8 cellular contexts compared by ENCODE assay signal in genomic region chr4:121656269-121656641, GRCh38. TPM values are rescaled to one million over a fixed set of nuclear protein-coding genes. Genes with fewer than 3 reads are reported as not detected.
A peak's percentile ranks its signal among the peaks of the same experiment; 100 is the strongest.
DNase-seq lines count a peak whose midpoint lies in the region; ATAC-seq, FAIRE-seq and TF ChIP-seq lines count a peak whose summit lies in the region.

No MANE protein-coding gene starts in this region.

- no peak for TF ChIP-seq POLR2A in H1 (IDR thresholded peaks at IDR 0.05; ENCODE audit: control extremely low read depth in 1 of 2, low read depth in 2 of 2, low read length in 2 of 2)

- no peak overlapping the region for H3K23ac ChIP-seq in H1 (ENCODE audit: insufficient read length)

- H3K18ac ChIP-seq in H1 (ENCODE audit: extremely low read depth, low read length): no peak overlapping the region

- H3K56ac ChIP-seq in H1 (replicated peaks; ENCODE audit: insufficient read length, low read depth, low read length): no peak overlapping the region

- H4K5ac ChIP-seq in H1 (ENCODE audit: insufficient read length, low read depth, low read length): no peak overlapping the region

- H3K27ac ChIP-seq in Panc1 (ENCODE audit: low read length) (no peak overlapping the region), H1 (ENCODE audit: low read depth, low read length) (no peak overlapping the region)

- H3K27me3 ChIP-seq in Panc1 (ENCODE audit: control insufficient read depth, insufficient read depth, low read length): no peaks in the 10 kb centered on the region
- no peaks in the 10 kb centered on the region for H3K27me3 ChIP-seq in H1 (replicated peaks in 1 of 4; ENCODE audit: control insufficient read depth in 3 of 4, extremely low read depth in 1 of 4, insufficient read depth in 3 of 4, low read length in 3 of 4)

- TF ChIP-seq EP300 in H1 (IDR thresholded peaks at IDR 0.05; ENCODE audit: borderline replicate concordance in 1 of 2, low read depth in 2 of 2, low read length in 2 of 2): no peak

- no peaks in the 10 kb centered on the region for H4K20me1 ChIP-seq in H1 (replicated peaks in 1 of 2; ENCODE audit: control insufficient read depth in 1 of 2, insufficient read depth in 2 of 2, low read length in 2 of 2)

- no peaks in the 10 kb centered on the region for H3K23me2 ChIP-seq in H1 (ENCODE audit: low read depth, low read length)

- H3K9me3 ChIP-seq in Panc1 (ENCODE audit: control insufficient read depth, insufficient read depth, low read depth, low read length) (no peaks in the 10 kb centered on the region), H1 (ENCODE audit: insufficient read depth in 2 of 2, low read depth in 1 of 2, low read length in 1 of 2) (no peaks in the 10 kb centered on the region), mucosa of descending colon (no peaks in the 10 kb centered on the region)

- H3K36me3 ChIP-seq in Panc1 (ENCODE audit: control insufficient read depth, insufficient read depth, low read length) (no peaks in the 10 kb centered on the region), H1 (ENCODE audit: control insufficient read depth in 2 of 4, insufficient read depth in 4 of 4, low read length in 3 of 4) (no peaks in the 10 kb centered on the region), mucosa of descending colon (ENCODE audit: low read depth) (no peaks in the 10 kb centered on the region)

- no peak overlapping the region for H2BK20ac ChIP-seq in H1 (ENCODE audit: low read length)

- H2BK15ac ChIP-seq in H1 (ENCODE audit: low read length): no peak overlapping the region

- no peaks in the 10 kb centered on the region for H3K4me1 ChIP-seq in Panc1 (ENCODE audit: control insufficient read depth, insufficient read depth, low read length)
- H3K4me1 ChIP-seq in H1 (replicated peaks in 1 of 4; ENCODE audit: control insufficient read depth in 3 of 4, insufficient read depth in 4 of 4, low read length in 3 of 4): no peaks in the 10 kb centered on the region
- no peaks in the 10 kb centered on the region for H3K4me1 ChIP-seq in mucosa of descending colon (ENCODE audit: low read depth)

- TF ChIP-seq CTCF in Panc1 (IDR thresholded peaks at IDR 0.05): peak; percentile 57
- peak; percentile 15 to 58 (median 54); a peak in 3 of 4 replicates for TF ChIP-seq CTCF in H1 (IDR thresholded peaks at IDR 0.05; ENCODE audit: control extremely low read depth in 1 of 3, insufficient read depth in 1 of 3, low read depth in 1 of 3, low read length in 3 of 3)
- TF ChIP-seq CTCF in mucosa of descending colon (IDR thresholded peaks at IDR 0.05): no peak

- no peak overlapping the region for H2AK5ac ChIP-seq in H1 (ENCODE audit: low read depth, low read length)

- no peaks in the 10 kb centered on the region for H3K79me1 ChIP-seq in H1 (ENCODE audit: low read depth, low read length)

- in situ Hi-C loops in Panc1 (cut with HindIII; ENCODE audit: low pct_unique_long_range_greater_than_20kb, low sequenced_read_pairs): no loop called here

- no peak overlapping the region for H3K9ac ChIP-seq in H1 (replicated peaks in 1 of 4; ENCODE audit: extremely low read depth in 1 of 4, low read depth in 3 of 4, low read length in 3 of 4)

- POLR2A ChIA-PET in Panc1 (lab: Charles Lee) (no interaction called here), H1 (lab: Charles Lee; ENCODE audit: partially characterized antibody) (no interaction called here)

- CTCF ChIA-PET in Panc1 (lab: Charles Lee) (interaction anchor here (0.7 kb wide), 3 partner anchors 96 to 408 kb away, joined by 4 to 6 read pairs (median 6); no protein-coding TSS in a partner anchor), H1 (lab: Charles Lee; ENCODE audit: partially characterized antibody) (interaction anchor here (0.6 to 5.0 kb wide), 32 partner anchors 10 to 494 kb away, joined by 3 to 33 read pairs (median 3); no protein-coding TSS in a partner anchor)

- 56% methylated on average over 5 of the region's 5 CpGs; no CpG with 5 or more reads in 1 of the 2 experiments for WGBS in H1 (ENCODE audit: extremely low coverage in 1 of 2, insufficient coverage in 1 of 2, insufficient read length in 1 of 2, insufficient replicate concordance in 2 of 2, low coverage in 1 of 2, low lambda C conversion rate in 2 of 2, missing lambda C conversion rate in 1 of 2), 2 experiments

- ATAC-seq in HG03432 (IDR thresholded peaks at IDR 0.05; ENCODE audit: unreplicated experiment): peak; percentile 53
- ATAC-seq in Panc1: no peak
- ATAC-seq in mucosa of descending colon: peak; percentile 80
- no peak for ATAC-seq in HG03571 (IDR thresholded peaks at IDR 0.05; ENCODE audit: unreplicated experiment)

- no peak overlapping the region for H3K4me3 ChIP-seq in Panc1 (ENCODE audit: low read depth in 2 of 2, low read length in 2 of 2)
- no peak overlapping the region for H3K4me3 ChIP-seq in H1 (ENCODE audit: extremely low read depth in 1 of 4, insufficient read depth in 2 of 4, low read depth in 3 of 4, low read length in 4 of 4)
- H3K4me3 ChIP-seq in mucosa of descending colon: no peak overlapping the region

- H4K8ac ChIP-seq in H1 (ENCODE audit: extremely low read depth, insufficient read depth, low read length): no peak overlapping the region

- no peak for FAIRE-seq in H1 (lab: Jason Lieb, UNC)

- H3K4ac ChIP-seq in H1 (replicated peaks; ENCODE audit: insufficient read length, low read depth, low read length): no peak overlapping the region

- BruUV-seq in Panc1 (replicated peaks; lab: Mats Ljungman, UMichigan): no TSS peak

- H3K79me2 ChIP-seq in H1 (ENCODE audit: control insufficient read depth in 1 of 2, insufficient read depth in 2 of 2, low read length in 2 of 2): no peaks in the 10 kb centered on the region

- H2BK120ac ChIP-seq in H1 (replicated peaks; ENCODE audit: low read depth, low read length): no peak overlapping the region

- H2BK12ac ChIP-seq in H1 (ENCODE audit: low read depth, low read length): no peak overlapping the region

- H2AFZ ChIP-seq in H1 (ENCODE audit: low read length): no peak overlapping the region

- no peak overlapping the region for H4K91ac ChIP-seq in H1 (replicated peaks; ENCODE audit: insufficient read length, low read length)

- DNase-seq in A172 (ENCODE audit: low spot score) (peak; percentile 48), GM04504 (ENCODE audit: low read depth) (peak; percentile 32), Panc1 (ENCODE audit: low read depth, low spot score) (peak; percentile 10), H1 (ENCODE audit: low read depth in 1 of 2, low spot score in 2 of 2) (no peak), mucosa of descending colon (peak in 1 of 3 donors; percentile 54), NK-92 (lab: John Stamatoyannopoulos, UW; ENCODE audit: unreplicated experiment) (no peak)

- TF ChIP-seq RAD21 in H1 (IDR thresholded peaks at IDR 0.05 in 1 of 2, conservative IDR thresholded peaks at IDR 0.05 in 1 of 2; ENCODE audit: low read depth in 2 of 2, low read length in 2 of 2): peak; percentile 71 to 73

- intact Hi-C loops in Panc1 (cut with micrococcal nuclease; ENCODE audit: unreplicated experiment) (loop anchor here (10.0 kb wide), 1 partner anchor 191 kb away; no protein-coding TSS in a partner anchor), mucosa of descending colon (cut with DNase I, micrococcal nuclease) (no loop called here)

- no peak overlapping the region for H3K14ac ChIP-seq in H1 (ENCODE audit: insufficient read length)

- H2BK5ac ChIP-seq in H1 (ENCODE audit: low read depth, low read length): no peak overlapping the region

- no peak overlapping the region for H3K4me2 ChIP-seq in H1 (ENCODE audit: insufficient read depth in 1 of 2, low read depth in 2 of 2, low read length in 2 of 2)

RNA-seq across cellular contexts. Expression of gene ANXA5, which starts 40.5 kb away (rescaled TPM):
- 936 and 953 TPM in 2 replicates for total RNA-seq in A172 (2014; rRNA removed; shearing (Covaris generic))
- total RNA-seq in Panc1 (2021; ENCODE audit: unreplicated experiment) (222 TPM), mucosa of descending colon (100 to 1,000 TPM in 1 of 3 donors, 10 to 100 TPM in 2; 47.3 to 157 (median 89.2) TPM)
- polyA plus RNA-seq in Panc1 (2012; ENCODE audit: insufficient read length): 323 TPM
- total RNA-seq in H1 (2021; fragmentation: NEBNext Ultra II Directional; extraction: Animal tissue kit (Norgen Biotek cat#: 25700)): 213 and 221 TPM in 2 replicates
- polyA plus RNA-seq in H1 (2011; rRNA removed): 116 and 213 TPM in 2 replicates
- polyA plus RNA-seq in H1 (2011; cell fraction: cytosol; rRNA removed): 155 TPM
- polyA plus RNA-seq in H1 (2011; cell fraction: nucleus; rRNA removed): 69.0 TPM
- 222 to 296 TPM (median 237 TPM) in 4 replicates for polyA plus RNA-seq in H1 (2012, experiment 1 of 2)
- 183 TPM for polyA plus RNA-seq in H1 (2012, experiment 2 of 2)
- polyA plus RNA-seq in H1 (2013, experiment 1 of 2): 155 TPM
- polyA plus RNA-seq in H1 (2013, experiment 2 of 2): 154 TPM
- polyA minus RNA-seq in H1 (2011; rRNA and poly(A)+ RNA removed): 115 and 127 TPM in 2 replicates
- 230 TPM for polyA minus RNA-seq in H1 (2011; cell fraction: cytosol; rRNA and poly(A)+ RNA removed)
- 90.3 TPM for polyA minus RNA-seq in H1 (2011; cell fraction: nucleus; rRNA and poly(A)+ RNA removed)

Comparison
In these comparisons a context has a peak if more than half of its experiments do, and no peak if none do; other contexts are left out.
1. DNase-seq: peak in A172 (single experiment), GM04504 (single experiment) and Panc1 (single experiment); none in H1 (0 of 2) and NK-92 (single experiment).
2. ATAC-seq: peak in HG03432 (single experiment) and mucosa of descending colon (single experiment); none in Panc1 (single experiment) and HG03571 (single experiment).